ENCODE assay signal across 1 cellular context in genomic region chr1:30179942-30180543, GRCh38.
A peak's percentile ranks its signal among the peaks of the same experiment; 100 is the strongest.
TF ChIP-seq lines count a peak whose summit lies in the region.

No MANE protein-coding gene starts in this region.

TF ChIP-seq in SK-N-SH, 30 proteins besides CTCF, POLR2A, EP300 and RAD21 (continued from another document):
- TF ChIP-seq, protein P1, sequence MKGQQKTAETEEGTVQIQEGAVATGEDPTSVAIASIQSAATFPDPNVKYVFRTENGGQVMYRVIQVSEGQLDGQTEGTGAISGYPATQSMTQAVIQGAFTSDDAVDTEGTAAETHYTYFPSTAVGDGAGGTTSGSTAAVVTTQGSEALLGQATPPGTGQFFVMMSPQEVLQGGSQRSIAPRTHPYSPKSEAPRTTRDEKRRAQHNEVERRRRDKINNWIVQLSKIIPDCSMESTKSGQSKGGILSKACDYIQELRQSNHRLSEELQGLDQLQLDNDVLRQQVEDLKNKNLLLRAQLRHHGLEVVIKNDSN (IDR thresholded peaks at IDR 0.05; ENCODE audit: borderline replicate concordance, low read depth) = no peak
- TF ChIP-seq CHD2 (IDR thresholded peaks at IDR 0.05; ENCODE audit: low read length, partially characterized antibody) (peak; percentile 76), GATA2 (CRISPR knock-in tag; IDR thresholded peaks at IDR 0.05) (peak; percentile 99)
